Comparison of ENCODE assay signal across 20 cellular contexts in the genomic region with DNA sequence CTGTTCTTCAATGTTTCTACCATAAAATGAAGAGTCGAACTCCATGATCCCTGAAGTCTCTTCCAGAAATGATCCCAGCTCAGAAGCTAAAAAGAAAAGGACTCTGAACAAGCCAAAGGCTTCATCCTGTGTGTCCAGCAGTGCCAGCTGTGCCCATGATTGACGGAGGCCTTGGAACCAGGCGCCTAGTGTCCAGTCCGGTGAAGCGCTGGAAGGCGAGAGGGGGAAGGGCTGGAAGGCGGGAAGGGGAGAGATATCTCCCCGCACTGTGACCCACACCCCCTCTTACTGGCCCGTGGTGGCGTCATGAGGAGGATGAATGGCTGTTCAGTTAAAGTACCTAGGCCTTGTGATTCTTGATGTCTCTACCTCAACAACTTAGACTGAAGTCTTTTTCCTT. TPM values are rescaled to one million over a fixed set of nuclear protein-coding genes. Genes with fewer than 3 reads are reported as not detected.
"Had no signal": no experiment of that assay in that cellular context is flagged by ENCODE, and none has a peak within 500 bp of the region (broad histone marks: within the 10 kb centered on the region; RNA-seq: fewer than 3 reads in every experiment).

No MANE protein-coding gene starts in this region.

- ATAC-seq: activated T-cell treated with anti-CD3 and anti-CD28 coated beads, Interleukin-2, amount 50 U/mL, for 72 hours; PC-3 had no signal

- DNase-seq: activated CD4-positive, alpha-beta memory T cell treated with anti-CD3 and anti-CD28 coated beads for 36 hours; activated CD4-positive, alpha-beta T cell treated with anti-CD3 and anti-CD28 coated beads, Interleukin-2, amount 10 ng/mL, durations not matched to agents 7 days and 5 days; activated CD4-positive, CD25-positive, alpha-beta regulatory T cell; activated CD8-positive, alpha-beta memory T cell treated with anti-CD3 and anti-CD28 coated beads for 24 hours; activated gamma-delta T cell treated with Interleukin-2 at 50 U/mL for 16 hours; activated naive CD4-positive, alpha-beta T cell treated with anti-CD3 and anti-CD28 coated beads, Interleukin-2, amount 10 ng/mL, durations not matched to agents 7 days and 5 days; activated naive CD8-positive, alpha-beta T cell treated with anti-CD3 and anti-CD28 coated beads for 36 hours; activated T-cell treated with anti-CD3 and anti-CD28 coated beads, Interleukin-2, amount 50 U/mL, for 72 hours; MG63; NCI-H1105; NCI-H1436; NCI-H1694 treated with DMSO at 0.1 percent for 48 hours; NCI-H2029 treated with DMSO at 0.1 percent for 48 hours; NCI-H524; PC-3; SHP77 had no signal

- H3K9me3 ChIP-seq: MG63 had no signal

- H3K4me3 Mint-ChIP-seq: activated CD4-positive, alpha-beta memory T cell treated with anti-CD3 and anti-CD28 coated beads for 36 hours; activated CD4-positive, alpha-beta T cell treated with anti-CD3 and anti-CD28 coated beads, Interleukin-2, amount 10 ng/mL, durations not matched to agents 7 days and 5 days; activated naive CD4-positive, alpha-beta T cell treated with anti-CD3 and anti-CD28 coated beads, Interleukin-2, amount 10 ng/mL, durations not matched to agents 7 days and 5 days; activated naive CD8-positive, alpha-beta T cell treated with anti-CD3 and anti-CD28 coated beads for 36 hours; activated T-cell treated with anti-CD3 and anti-CD28 coated beads, Interleukin-2, amount 50 U/mL, for 72 hours; T-helper 1 cell treated with Interleukin-12 subunit alpha and Interleukin-12 subunit beta and Interleukin-4 antibody, amounts not matched to agents 30 μg/mL and 1 μg/mL, for 36 hours had no signal

- H3K4me1 Mint-ChIP-seq: activated CD4-positive, alpha-beta T cell treated with anti-CD3 and anti-CD28 coated beads, Interleukin-2, amount 10 ng/mL, durations not matched to agents 7 days and 5 days; activated naive CD4-positive, alpha-beta T cell treated with anti-CD3 and anti-CD28 coated beads, Interleukin-2, amount 10 ng/mL, durations not matched to agents 7 days and 5 days had no signal

- H3K27ac Mint-ChIP-seq: activated CD4-positive, alpha-beta memory T cell treated with anti-CD3 and anti-CD28 coated beads for 36 hours; activated CD4-positive, alpha-beta T cell treated with anti-CD3 and anti-CD28 coated beads, Interleukin-2, amount 10 ng/mL, durations not matched to agents 7 days and 5 days; activated naive CD4-positive, alpha-beta T cell treated with anti-CD3 and anti-CD28 coated beads, Interleukin-2, amount 10 ng/mL, durations not matched to agents 7 days and 5 days; activated naive CD8-positive, alpha-beta T cell treated with anti-CD3 and anti-CD28 coated beads for 36 hours; activated T-cell treated with anti-CD3 and anti-CD28 coated beads, Interleukin-2, amount 50 U/mL, for 72 hours; activated T-helper 2 cell treated with anti-CD3 and anti-CD28 coated beads, Interferon-gamma antibody, Interleukin-2, Interleukin-4, amounts not matched to agents 10 μg/mL and 5 μg/mL and 100 μg/mL, durations not matched to agents 14 hours and 24 hours and 36 hours; T-helper 1 cell treated with Interleukin-12 subunit alpha and Interleukin-12 subunit beta and Interleukin-4 antibody, amounts not matched to agents 30 μg/mL and 1 μg/mL, for 36 hours had no signal

- FAIRE-seq: RCC 7860 had no signal

- H3K9me3 Mint-ChIP-seq: activated CD4-positive, alpha-beta memory T cell treated with anti-CD3 and anti-CD28 coated beads for 36 hours; activated CD4-positive, alpha-beta T cell treated with anti-CD3 and anti-CD28 coated beads, Interleukin-2, amount 10 ng/mL, durations not matched to agents 7 days and 5 days; activated naive CD4-positive, alpha-beta T cell treated with anti-CD3 and anti-CD28 coated beads, Interleukin-2, amount 10 ng/mL, durations not matched to agents 7 days and 5 days; activated naive CD8-positive, alpha-beta T cell treated with anti-CD3 and anti-CD28 coated beads for 36 hours; activated T-cell treated with anti-CD3 and anti-CD28 coated beads, Interleukin-2, amount 50 U/mL, for 72 hours; activated T-helper 2 cell treated with anti-CD3 and anti-CD28 coated beads, Interferon-gamma antibody, Interleukin-2, Interleukin-4, amounts not matched to agents 10 μg/mL and 5 μg/mL and 100 μg/mL, durations not matched to agents 14 hours and 24 hours and 36 hours; T-helper 1 cell treated with Interleukin-12 subunit alpha and Interleukin-12 subunit beta and Interleukin-4 antibody, amounts not matched to agents 30 μg/mL and 1 μg/mL, for 36 hours had no signal

- H3K36me3 ChIP-seq: MG63 had no signal

- H3K36me3 Mint-ChIP-seq: activated CD4-positive, alpha-beta memory T cell treated with anti-CD3 and anti-CD28 coated beads for 36 hours; activated naive CD4-positive, alpha-beta T cell treated with anti-CD3 and anti-CD28 coated beads, Interleukin-2, amount 10 ng/mL, durations not matched to agents 7 days and 5 days; activated naive CD8-positive, alpha-beta T cell treated with anti-CD3 and anti-CD28 coated beads for 36 hours had no signal

- H3K4me3 ChIP-seq: MG63 had no signal

- H3K27me3 Mint-ChIP-seq: activated naive CD8-positive, alpha-beta T cell treated with anti-CD3 and anti-CD28 coated beads for 36 hours had no signal

RNA-seq across cellular contexts. Expression of gene PLEKHA6, which starts 10.4 kb away (rescaled TPM):
- total RNA-seq: activated CD4-positive, alpha-beta T cell treated with anti-CD3 and anti-CD28 coated beads, Interleukin-2, amount 10 ng/mL, durations not matched to agents 7 days and 5 days; SK-MEL-5 had no signal
